ENCODE assay signal across 25 cellular contexts in the genomic region with DNA sequence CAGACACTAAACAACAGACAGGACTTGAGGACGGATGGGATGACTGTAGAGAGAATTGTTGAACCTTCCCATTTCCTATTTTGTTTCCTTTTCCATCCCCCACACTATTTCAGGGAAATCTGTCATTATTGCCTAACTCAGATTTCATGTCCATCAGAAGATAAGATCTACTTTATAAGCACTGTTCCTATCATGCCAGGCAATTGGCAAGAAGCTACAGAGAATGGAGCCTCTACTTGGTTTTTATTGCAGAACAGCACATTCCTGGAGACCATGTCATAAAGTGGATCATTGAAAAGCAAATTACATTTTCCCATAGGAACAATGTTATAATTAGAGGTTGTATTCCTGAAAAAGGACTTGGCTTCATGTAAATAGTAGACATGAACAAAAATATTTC.
DNase-seq lines count a peak whose midpoint lies in the region; ATAC-seq and TF ChIP-seq lines count a peak whose summit lies in the region.
"Had no signal": no experiment of that assay in that cellular context is flagged by ENCODE, and none has a peak within 500 bp of the region (broad histone marks: within the 10 kb centered on the region; RNA-seq: fewer than 3 reads in every experiment).

No MANE protein-coding gene starts in this region.

- in situ Hi-C loops in GM23248 (cut with MboI): loop anchor here (25.0 kb wide), 1 partner anchor 1170 kb away; no protein-coding TSS in a partner anchor

- no peaks in the 10 kb centered on the region for H3K36me3 ChIP-seq in GM23248 (ENCODE audit: low read depth)
- no peaks in the 10 kb centered on the region for H3K36me3 ChIP-seq in adipocyte (ENCODE audit: control insufficient read depth, insufficient read depth, low read length, severe bottlenecking)
- no peaks in the 10 kb centered on the region for H3K36me3 ChIP-seq in upper lobe of right lung
- H3K36me3 ChIP-seq: Peyer's patch had no signal

- no peak overlapping the region for H3K4me3 ChIP-seq in AG10803 (ENCODE audit: low read length)
- no peak overlapping the region for H3K4me3 ChIP-seq in GM23248
- no peak overlapping the region for H3K4me3 ChIP-seq in adipocyte (ENCODE audit: low read length)
- no peak overlapping the region for H3K4me3 ChIP-seq in upper lobe of right lung
- H3K4me3 ChIP-seq: Peyer's patch had no signal

- H3K4me3 Mint-ChIP-seq in neural crest cell: no peak overlapping the region
- H3K4me3 Mint-ChIP-seq in osteocyte (ENCODE audit: unreplicated experiment): no peak overlapping the region
- H3K4me3 Mint-ChIP-seq: B cell; CD14-positive monocyte; CD8-positive, alpha-beta memory T cell; IgD-negative memory B cell had no signal

- H3F3A ChIP-seq in GM23248 (ENCODE audit: insufficient read depth): no peaks in the 10 kb centered on the region

- H3K9me3 ChIP-seq in GM23248 (ENCODE audit: low read depth): no peaks in the 10 kb centered on the region
- no peaks in the 10 kb centered on the region for H3K9me3 ChIP-seq in adipocyte (ENCODE audit: control insufficient read depth, low read length)
- H3K9me3 ChIP-seq in upper lobe of right lung: no peaks in the 10 kb centered on the region

- H3K27ac Mint-ChIP-seq in neural crest cell (ENCODE audit: unreplicated experiment) (peak overlapping the region; percentile 19), osteocyte (ENCODE audit: unreplicated experiment) (no peak overlapping the region)
- H3K27ac Mint-ChIP-seq: B cell; CD14-positive monocyte; CD8-positive, alpha-beta memory T cell; IgD-negative memory B cell had no signal

- no peaks in the 10 kb centered on the region for H3K9me3 Mint-ChIP-seq in neural crest cell
- no peaks in the 10 kb centered on the region for H3K9me3 Mint-ChIP-seq in osteocyte (ENCODE audit: unreplicated experiment)
- H3K9me3 Mint-ChIP-seq: CD8-positive, alpha-beta memory T cell; IgD-negative memory B cell had no signal

- intact Hi-C loops in upper lobe of right lung (cut with DNase I): no loop called here

- no peaks in the 10 kb centered on the region for H4K20me1 ChIP-seq in GM23248 (ENCODE audit: insufficient read depth)

- H3K36me3 Mint-ChIP-seq in neural crest cell (ENCODE audit: low read depth): no peaks in the 10 kb centered on the region
- H3K36me3 Mint-ChIP-seq in osteocyte (ENCODE audit: unreplicated experiment): no peaks in the 10 kb centered on the region
- H3K36me3 Mint-ChIP-seq: CD14-positive monocyte; CD8-positive, alpha-beta memory T cell; IgD-negative memory B cell had no signal

- no peak for ATAC-seq in upper lobe of right lung

- H3K4me1 Mint-ChIP-seq in neural crest cell (peaks cover 4% of the 10 kb centered on the region), osteocyte (ENCODE audit: unreplicated experiment) (no peaks in the 10 kb centered on the region)
- H3K4me1 Mint-ChIP-seq: CD8-positive, alpha-beta memory T cell had no signal

- H3K27me3 ChIP-seq in GM23248 (replicated peaks; ENCODE audit: insufficient read depth) (peaks cover 5% of the 10 kb centered on the region; the same call in 1 of the 2 replicates), adipocyte (replicated peaks; ENCODE audit: control insufficient read depth, insufficient read depth, low read length) (peaks cover 8% of the 10 kb centered on the region), upper lobe of right lung (no peaks in the 10 kb centered on the region)
- H3K27me3 ChIP-seq: Peyer's patch had no signal

- H3K4me1 ChIP-seq in GM23248 (ENCODE audit: insufficient read depth) (no peaks in the 10 kb centered on the region), adipocyte (ENCODE audit: control insufficient read depth, insufficient read depth, low read length) (peaks cover 9% of the 10 kb centered on the region), upper lobe of right lung (no peaks in the 10 kb centered on the region)
- H3K4me1 ChIP-seq: Peyer's patch had no signal

- H3K4me2 ChIP-seq in GM23248 (ENCODE audit: unreplicated experiment): no peak overlapping the region
- H3K4me2 ChIP-seq: KMS-11 had no signal

- H3K79me2 ChIP-seq in GM23248 (ENCODE audit: insufficient read depth): no peaks in the 10 kb centered on the region

- H3K9ac ChIP-seq in GM23248 (no peak overlapping the region), adipocyte (ENCODE audit: low read length) (no peak overlapping the region)
- H3K9ac ChIP-seq: KMS-11 had no signal

- H3K27ac ChIP-seq in GM23248: no peak overlapping the region
- H3K27ac ChIP-seq in upper lobe of right lung: no peak overlapping the region
- H3K27ac ChIP-seq: HL-60, KMS-11, Peyer's patch had no signal

- 0% methylated on average over 1 of the region's 1 CpG for WGBS in GM23248 (ENCODE audit: low coverage in 1 of 2, low lambda C conversion rate in 2 of 2, missing lambda C conversion rate in 2 of 2), 2 experiments

- TF ChIP-seq CTCF in AG10803 (conservative IDR thresholded peaks at IDR 0.05; ENCODE audit: low read length) (no peak), neural crest cell (conservative IDR thresholded peaks at IDR 0.05) (no peak), upper lobe of right lung (IDR thresholded peaks at IDR 0.05) (no peak), osteocyte (IDR thresholded peaks at IDR 0.05) (no peak)

- H3K9me2 ChIP-seq in GM23248 (ENCODE audit: insufficient read depth): no peaks in the 10 kb centered on the region

- DNase-seq in AG10803 (ENCODE audit: low read depth) (peak; percentile 23), GM23248 (peak; percentile 14), adipocyte (ENCODE audit: low read depth) (peak; percentile 72), neural crest cell (ENCODE audit: low read depth, low spot score) (no peak), AG20443 (ENCODE audit: low spot score) (no peak), upper lobe of right lung (no peak), osteocyte (ENCODE audit: extremely low spot score, unreplicated experiment) (no peak)
- DNase-seq: Calu3; CD8-positive, alpha-beta memory T cell; DMS153; DND-41; NCI-H1092 treated with DMSO at 0.1 percent for 48 hours; NCI-H1436; NCI-H187; NCI-H2081 treated with DMSO at 0.1 percent for 48 hours; NCI-H2171; NCI-H226; NCI-H510A; NCI-H69; Peyer's patch had no signal

- no peak overlapping the region for H2AFZ ChIP-seq in GM23248

- H3K27me3 Mint-ChIP-seq in neural crest cell (ENCODE audit: low read depth) (no peaks in the 10 kb centered on the region), osteocyte (ENCODE audit: unreplicated experiment) (peaks cover 12% of the 10 kb centered on the region)
- H3K27me3 Mint-ChIP-seq: B cell, IgD-negative memory B cell had no signal

Comparison
In these comparisons a context has a peak if more than half of its experiments do, and no peak if none do; other contexts are left out.
1. DNase-seq: peak in AG10803 (single experiment), GM23248 (single experiment) and adipocyte (single experiment); none in neural crest cell (single experiment), AG20443 (single experiment), upper lobe of right lung (single experiment) and osteocyte (single experiment).